Comparison of ENCODE assay signal across 16 cellular contexts in genomic region chr17:42088736-42089135, GRCh38. TPM values are rescaled to one million over a fixed set of nuclear protein-coding genes. Genes with fewer than 3 reads are reported as not detected.
DNase-seq lines count a peak whose midpoint lies in the region; ATAC-seq and TF ChIP-seq lines count a peak whose summit lies in the region.
"Had no signal": no experiment of that assay in that cellular context is flagged by ENCODE, and none has a peak within 500 bp of the region (broad histone marks: within the 10 kb centered on the region; RNA-seq: fewer than 3 reads in every experiment).

No MANE protein-coding gene starts in this region.

- H3K4me2 ChIP-seq in GM23338 (no peak overlapping the region), IMR-90 (ENCODE audit: low read depth, low read length) (no peak overlapping the region), neural progenitor cell (no peak overlapping the region)
- H3K4me2 ChIP-seq: BLaER1 treated with 17β-estradiol and CSF1 and Interleukin-3, amounts not matched to agents 10 nM and 100 nM had no signal

- H2BK120ac ChIP-seq in IMR-90 (ENCODE audit: low read depth, low read length): no peak overlapping the region

- no peak for ATAC-seq in GM23338
- ATAC-seq in IMR-90 (ENCODE audit: low read depth): no peak
- ATAC-seq in GM18861 (IDR thresholded peaks at IDR 0.05; ENCODE audit: unreplicated experiment): no peak
- ATAC-seq in HG03460 (IDR thresholded peaks at IDR 0.05; ENCODE audit: unreplicated experiment): no peak
- ATAC-seq: CD8-positive, alpha-beta T cell had no signal

- no peak overlapping the region for H3K27ac ChIP-seq in GM23338 (ENCODE audit: low read depth)
- H3K27ac ChIP-seq in IMR-90 (ENCODE audit: insufficient read depth, low read length): no peak overlapping the region
- no peak overlapping the region for H3K27ac ChIP-seq in neural progenitor cell
- H3K27ac ChIP-seq in testis: peak overlapping the region; percentile 65 to 76
- H3K27ac ChIP-seq: BLaER1 treated with 17β-estradiol and CSF1 and Interleukin-3, amounts not matched to agents 10 nM and 100 nM had no signal

- in situ Hi-C loops in IMR-90 (cut with MboI; ENCODE audit: low sequenced_read_pairs): no loop called here

- no peak for TF ChIP-seq POLR2A in IMR-90 (IDR thresholded peaks at IDR 0.05; ENCODE audit: low read depth, low read length)
- no peak for TF ChIP-seq POLR2A in testis (IDR thresholded peaks at IDR 0.05)

- H2BK20ac ChIP-seq in IMR-90 (ENCODE audit: low read depth, low read length): no peak overlapping the region

- H3K56ac ChIP-seq in IMR-90 (ENCODE audit: extremely low read depth, insufficient read depth, low read length): no peak overlapping the region

- H3K79me1 ChIP-seq in IMR-90 (ENCODE audit: low read depth in 1 of 2, low read length in 2 of 2): no peaks in the 10 kb centered on the region

- H2BK5ac ChIP-seq in IMR-90 (ENCODE audit: low read depth, low read length, poor library complexity, severe bottlenecking): no peak overlapping the region

- H3K18ac ChIP-seq in IMR-90 (ENCODE audit: low read depth, low read length): no peak overlapping the region

- no peak overlapping the region for H3K23ac ChIP-seq in IMR-90 (ENCODE audit: low read depth, low read length)

- no peaks in the 10 kb centered on the region for H3K9me2 ChIP-seq in GM23338 (ENCODE audit: insufficient read depth)

- H3K27me3 Mint-ChIP-seq in GM23338 (ENCODE audit: insufficient read depth, low read depth, poor library complexity) (peaks cover 2% of the 10 kb centered on the region), neural progenitor cell (ENCODE audit: insufficient read depth, low read depth) (peaks cover 4% of the 10 kb centered on the region)

- no peak for TF ChIP-seq CTCF in GM23338 (conservative IDR thresholded peaks at IDR 0.05; ENCODE audit: low read depth in 2 of 2)
- TF ChIP-seq CTCF in IMR-90 (conservative IDR thresholded peaks at IDR 0.05; ENCODE audit: low read depth, low read length): no peak
- no peak for TF ChIP-seq CTCF in neural progenitor cell (IDR thresholded peaks at IDR 0.05)
- TF ChIP-seq CTCF in testis (IDR thresholded peaks at IDR 0.05): no peak

- intact Hi-C loops in IMR-90 (cut with micrococcal nuclease): no loop called here
- intact Hi-C loops in testis (cut with DNase I; ENCODE audit: low total_unique reads): no loop called here

- H3K36me3 ChIP-seq in GM23338 (ENCODE audit: insufficient read depth) (no peaks in the 10 kb centered on the region), IMR-90 (ENCODE audit: control insufficient read depth, insufficient read depth, low read length) (no peaks in the 10 kb centered on the region), neural progenitor cell (no peaks in the 10 kb centered on the region), testis (ENCODE audit: low read depth, missing control alignments) (no peaks in the 10 kb centered on the region)
- H3K36me3 ChIP-seq: BLaER1 treated with 17β-estradiol and CSF1 and Interleukin-3, amounts not matched to agents 10 nM and 100 nM; HAP-1 had no signal

- no peaks in the 10 kb centered on the region for H3K36me3 Mint-ChIP-seq in GM23338 (ENCODE audit: low read depth)
- H3K36me3 Mint-ChIP-seq in neural progenitor cell: no peaks in the 10 kb centered on the region
- H3K36me3 Mint-ChIP-seq: CD8-positive, alpha-beta T cell had no signal

- H3K27ac Mint-ChIP-seq in GM23338 (no peak overlapping the region), neural progenitor cell (peak overlapping the region; percentile 55)
- H3K27ac Mint-ChIP-seq: B cell; CD8-positive, alpha-beta T cell had no signal

- H3K9me3 ChIP-seq in IMR-90 (ENCODE audit: control insufficient read depth, insufficient read depth, low read length): no peaks in the 10 kb centered on the region
- no peaks in the 10 kb centered on the region for H3K9me3 ChIP-seq in neural progenitor cell (ENCODE audit: low read depth)
- no peaks in the 10 kb centered on the region for H3K9me3 ChIP-seq in testis
- H3K9me3 ChIP-seq: BLaER1 treated with 17β-estradiol and CSF1 and Interleukin-3, amounts not matched to agents 10 nM and 100 nM; HAP-1 had no signal

- no peaks in the 10 kb centered on the region for H3K27me3 ChIP-seq in GM23338 (ENCODE audit: insufficient read depth)
- peaks cover 47% of the 10 kb centered on the region for H3K27me3 ChIP-seq in IMR-90 (ENCODE audit: control insufficient read depth, insufficient read depth, low read length)
- H3K27me3 ChIP-seq in neural progenitor cell: no peaks in the 10 kb centered on the region
- H3K27me3 ChIP-seq in testis: no peaks in the 10 kb centered on the region
- H3K27me3 ChIP-seq: BLaER1 treated with 17β-estradiol and CSF1 and Interleukin-3, amounts not matched to agents 10 nM and 100 nM had no signal

- no peaks in the 10 kb centered on the region for H3K9me1 ChIP-seq in IMR-90 (ENCODE audit: insufficient read depth, low read length)

- no peak overlapping the region for H3K4me3 ChIP-seq in GM23338
- H3K4me3 ChIP-seq in IMR-90 (ENCODE audit: insufficient read depth, low read depth, low read length): no peak overlapping the region
- H3K4me3 ChIP-seq in neural progenitor cell: no peak overlapping the region
- H3K4me3 ChIP-seq in testis: no peak overlapping the region
- H3K4me3 ChIP-seq: BLaER1 treated with 17β-estradiol and CSF1 and Interleukin-3, amounts not matched to agents 10 nM and 100 nM; HAP-1 had no signal

- DNase-seq in GM23338 (ENCODE audit: low spot score) (no peak), IMR-90 (no peak), neural progenitor cell (ENCODE audit: low spot score) (no peak), testis (no peak)
- DNase-seq in activated CD4-positive, CD25-positive, alpha-beta regulatory T cell treated with anti-CD3 and anti-CD28 coated beads, Interleukin-2, amount 50 U/mL, for 72 hours: no peak
- DNase-seq: CD8-positive, alpha-beta T cell; DMS 273 treated with DMSO at 0.1 percent for 48 hours; GDM1; KG1 had no signal

- no peak for TF ChIP-seq RAD21 in IMR-90 (IDR thresholded peaks at IDR 0.05; ENCODE audit: low read length)

- no peak overlapping the region for H3K4me3 Mint-ChIP-seq in GM23338
- H3K4me3 Mint-ChIP-seq in neural progenitor cell: peak overlapping the region; percentile 55
- H3K4me3 Mint-ChIP-seq: B cell; CD8-positive, alpha-beta T cell had no signal

- WGBS in IMR-90 (ENCODE audit: extremely low coverage in 2 of 2, insufficient read length in 1 of 2), 2 experiments: 73% methylated on average over 3 of the region's 8 CpGs; no CpG with 5 or more reads in 1 of the 2 experiments
- 79% methylated on average over 8 of the region's 8 CpGs; no CpG with 5 or more reads in 1 of the 2 donors for WGBS in testis, 2 donors

- POLR2A ChIA-PET in IMR-90 (lab: Charles Lee; ENCODE audit: unreplicated experiment): no interaction called here

- H3K9me3 Mint-ChIP-seq in GM23338: no peaks in the 10 kb centered on the region
- no peaks in the 10 kb centered on the region for H3K9me3 Mint-ChIP-seq in neural progenitor cell
- H3K9me3 Mint-ChIP-seq: CD8-positive, alpha-beta T cell had no signal

- H2AFZ ChIP-seq in GM23338 (0 out of 2 replicates have a peak overlapping the region, but pooled peaks have one; percentile 52), IMR-90 (replicated peaks; ENCODE audit: low read length, poor library complexity) (peak overlapping the region; percentile 21), neural progenitor cell (replicated peaks) (no peak overlapping the region)

- H3K4me1 Mint-ChIP-seq in GM23338: peaks cover 15% of the 10 kb centered on the region
- H3K4me1 Mint-ChIP-seq in neural progenitor cell: peaks cover 3% of the 10 kb centered on the region
- H3K4me1 Mint-ChIP-seq: B cell had no signal

- no peak overlapping the region for H4K91ac ChIP-seq in IMR-90 (ENCODE audit: insufficient read depth, low read depth, low read length)

- BruUV-seq in IMR-90 (replicated peaks; lab: Mats Ljungman, UMichigan): no TSS peak

- H2AK5ac ChIP-seq in IMR-90 (ENCODE audit: low read depth, low read length): no peak overlapping the region

- H2AK9ac ChIP-seq in IMR-90 (replicated peaks; ENCODE audit: low read depth, low read length, poor library complexity): peak overlapping the region; percentile 24

- no peaks in the 10 kb centered on the region for H4K20me1 ChIP-seq in GM23338 (replicated peaks; ENCODE audit: insufficient read depth)
- H4K20me1 ChIP-seq in IMR-90 (ENCODE audit: insufficient read depth, low read length): no peaks in the 10 kb centered on the region
- no peaks in the 10 kb centered on the region for H4K20me1 ChIP-seq in neural progenitor cell (ENCODE audit: low read depth)
- H4K20me1 ChIP-seq: BLaER1 treated with 17β-estradiol and CSF1 and Interleukin-3, amounts not matched to agents 10 nM and 100 nM had no signal

- H4K5ac ChIP-seq in IMR-90 (ENCODE audit: low read depth, low read length): no peak overlapping the region

- H3K9ac ChIP-seq in IMR-90 (ENCODE audit: low read depth, low read length): no peak overlapping the region
- H3K9ac ChIP-seq in neural progenitor cell: no peak overlapping the region
- H3K9ac ChIP-seq: BLaER1 treated with 17β-estradiol and CSF1 and Interleukin-3, amounts not matched to agents 10 nM and 100 nM had no signal

- no peaks in the 10 kb centered on the region for H3F3A ChIP-seq in GM23338 (replicated peaks; ENCODE audit: low read depth)
- H3F3A ChIP-seq in neural progenitor cell (ENCODE audit: low read depth): no peaks in the 10 kb centered on the region

- H3K79me2 ChIP-seq in GM23338 (replicated peaks; ENCODE audit: insufficient read depth) (no peaks in the 10 kb centered on the region), neural progenitor cell (ENCODE audit: low read depth) (no peaks in the 10 kb centered on the region)

- H3K4me1 ChIP-seq in GM23338 (ENCODE audit: insufficient read depth) (0 out of 2 replicates have a peak, but pooled peaks cover 4% of the 10 kb centered on the region), IMR-90 (ENCODE audit: control insufficient read depth, insufficient read depth, low read length) (no peaks in the 10 kb centered on the region), neural progenitor cell (no peaks in the 10 kb centered on the region), testis (peaks cover 17% of the 10 kb centered on the region)
- H3K4me1 ChIP-seq: HAP-1 had no signal

- no peak overlapping the region for H3K4ac ChIP-seq in IMR-90 (ENCODE audit: low read depth, low read length)

- CTCF ChIA-PET in IMR-90 (lab: Yijun Ruan, JAX): interaction anchor here (0.7 kb wide), 1 partner anchor 66 kb away, joined by 3 read pairs; no protein-coding TSS in a partner anchor

- H3K14ac ChIP-seq in IMR-90 (replicated peaks; ENCODE audit: low read depth, low read length): no peak overlapping the region

- dilution Hi-C loops in IMR-90 (cut with HindIII; ENCODE audit: low sequenced_read_pairs, unreplicated experiment): no loop called here

- H4K8ac ChIP-seq in IMR-90 (ENCODE audit: low read depth in 2 of 2, low read length in 2 of 2): no peak overlapping the region

- no peak overlapping the region for H2BK15ac ChIP-seq in IMR-90 (ENCODE audit: low read depth, low read length)

RNA-seq across cellular contexts. Expression of gene ZNF385C, which starts 9.5 kb away (rescaled TPM):
- 1.9 and 4.6 TPM in 2 replicates for total RNA-seq in GM23338 (2014; rRNA removed; shearing (Covaris generic))
- polyA plus RNA-seq in GM23338 (2016; fragmentation: Nextera tagmentation; extraction: Ambion mirVana): 2.5 and 3.1 TPM in 2 replicates
- total RNA-seq in IMR-90 (2012; rRNA removed): not detected in 2 replicates
- polyA plus RNA-seq in IMR-90 (2012; rRNA removed): not detected in 2 replicates
- polyA plus RNA-seq in IMR-90 (2012; cell fraction: cytosol; rRNA removed): not detected in 2 replicates
- polyA plus RNA-seq in IMR-90 (2012; cell fraction: nucleus; rRNA removed; ENCODE audit: low replicate concordance): not detected in 2 replicates
- total RNA-seq in neural progenitor cell (ENCODE audit: low replicate concordance): 5.0 and 7.5 TPM in 2 replicates
- 10 to 100 TPM; 17.9 to 26.6 TPM for total RNA-seq in testis
- 21.4 TPM for polyA plus RNA-seq in testis (ENCODE audit: insufficient read depth, low read depth, low replicate concordance)
- total RNA-seq: A172 had no signal

RNA-seq across cellular contexts. Expression of gene DHX58, which starts 23.8 kb away (rescaled TPM):
- 4.1 and 10.5 TPM in 2 replicates for total RNA-seq in GM23338 (2014; rRNA removed; shearing (Covaris generic))
- 5.4 and 6.6 TPM in 2 replicates for polyA plus RNA-seq in GM23338 (2016; fragmentation: Nextera tagmentation; extraction: Ambion mirVana)
- 1.1 and 1.4 TPM in 2 replicates for total RNA-seq in IMR-90 (2012; rRNA removed)
- polyA plus RNA-seq in IMR-90 (2012; rRNA removed): 1.9 and 2.8 TPM in 2 replicates
- 1.9 and 2.5 TPM in 2 replicates for polyA plus RNA-seq in IMR-90 (2012; cell fraction: cytosol; rRNA removed)
- 14.8 and 19.4 TPM in 2 replicates for polyA plus RNA-seq in IMR-90 (2012; cell fraction: nucleus; rRNA removed; ENCODE audit: low replicate concordance)
- 0.12 TPM in 1 of 2 replicates, not detected in the other for total RNA-seq in neural progenitor cell (ENCODE audit: low replicate concordance)
- 10 to 100 TPM; 35.9 to 51.1 TPM for total RNA-seq in testis
- polyA plus RNA-seq in testis (ENCODE audit: insufficient read depth, low read depth, low replicate concordance): 56.3 TPM

RNA-seq across cellular contexts. Expression of gene KAT2A, which starts 32.4 kb away (rescaled TPM):
- total RNA-seq in GM23338 (2014; rRNA removed; shearing (Covaris generic)): 25.2 and 44.5 TPM in 2 replicates
- polyA plus RNA-seq in GM23338 (2016; fragmentation: Nextera tagmentation; extraction: Ambion mirVana) (13.9 and 16.4 TPM in 2 replicates), IMR-90 (2012; rRNA removed) (28.2 and 31.4 TPM in 2 replicates), testis (ENCODE audit: insufficient read depth, low read depth, low replicate concordance) (37.6 TPM)
- total RNA-seq in IMR-90 (2012; rRNA removed) (5.3 and 6.3 TPM in 2 replicates), neural progenitor cell (ENCODE audit: low replicate concordance) (18.4 and 34.2 TPM in 2 replicates), testis (100 to 1,000 TPM; 109 to 111 TPM)
- 12.9 and 17.4 TPM in 2 replicates for polyA plus RNA-seq in IMR-90 (2012; cell fraction: cytosol; rRNA removed)
- 273 and 329 TPM in 2 replicates for polyA plus RNA-seq in IMR-90 (2012; cell fraction: nucleus; rRNA removed; ENCODE audit: low replicate concordance)

RNA-seq across cellular contexts. Expression of gene HSPB9, which starts 33.9 kb away (rescaled TPM):
- total RNA-seq in GM23338 (2014; rRNA removed; shearing (Covaris generic)): 0.52 TPM in 1 of 2 replicates, not detected in the other
- polyA plus RNA-seq in GM23338 (2016; fragmentation: Nextera tagmentation; extraction: Ambion mirVana) (0.26 and 0.31 TPM in 2 replicates), IMR-90 (2012; rRNA removed) (not detected in 2 replicates), testis (ENCODE audit: insufficient read depth, low read depth, low replicate concordance) (12.9 TPM)
- total RNA-seq in IMR-90 (2012; rRNA removed) (not detected in 2 replicates), neural progenitor cell (ENCODE audit: low replicate concordance) (0.12 and 0.65 TPM in 2 replicates), testis (1 to 10 TPM; 6.9 to 9.8 TPM)
- not detected in 2 replicates for polyA plus RNA-seq in IMR-90 (2012; cell fraction: cytosol; rRNA removed)
- polyA plus RNA-seq in IMR-90 (2012; cell fraction: nucleus; rRNA removed; ENCODE audit: low replicate concordance): 0.06 and 0.09 TPM in 2 replicates
- total RNA-seq: A172; B cell; CD8-positive, alpha-beta T cell; H4 had no signal

RNA-seq across cellular contexts. Expression of gene C17orf113, which starts 38.3 kb away (rescaled TPM):
- 1.8 and 2.1 TPM in 2 replicates for total RNA-seq in GM23338 (2014; rRNA removed; shearing (Covaris generic))
- 0.29 and 0.38 TPM in 2 replicates for polyA plus RNA-seq in GM23338 (2016; fragmentation: Nextera tagmentation; extraction: Ambion mirVana)
- total RNA-seq in IMR-90 (2012; rRNA removed): under 0.01 TPM in 1 of 2 replicates, not detected in the other
- 0.03 and 0.07 TPM in 2 replicates for polyA plus RNA-seq in IMR-90 (2012; rRNA removed)
- polyA plus RNA-seq in IMR-90 (2012; cell fraction: cytosol; rRNA removed): 0.06 and 0.10 TPM in 2 replicates
- 0.08 and 0.10 TPM in 2 replicates for polyA plus RNA-seq in IMR-90 (2012; cell fraction: nucleus; rRNA removed; ENCODE audit: low replicate concordance)
- total RNA-seq in neural progenitor cell (ENCODE audit: low replicate concordance): 2.2 and 5.5 TPM in 2 replicates
- total RNA-seq in testis: 10 to 100 TPM in 1 of 2 donors, 1 to 10 TPM in 1; 7.7 to 11.3 TPM
- 2.8 TPM for polyA plus RNA-seq in testis (ENCODE audit: insufficient read depth, low read depth, low replicate concordance)
- total RNA-seq: A172 had no signal

Comparison
In these comparisons a context has a peak if more than half of its experiments do, and no peak if none do; other contexts are left out.
1. H3K27ac ChIP-seq: peak in testis (2 of 2); none in GM23338 (single experiment), IMR-90 (single experiment) and neural progenitor cell (single experiment).